1 cellular context compared by ENCODE assay signal in the genomic region with DNA sequence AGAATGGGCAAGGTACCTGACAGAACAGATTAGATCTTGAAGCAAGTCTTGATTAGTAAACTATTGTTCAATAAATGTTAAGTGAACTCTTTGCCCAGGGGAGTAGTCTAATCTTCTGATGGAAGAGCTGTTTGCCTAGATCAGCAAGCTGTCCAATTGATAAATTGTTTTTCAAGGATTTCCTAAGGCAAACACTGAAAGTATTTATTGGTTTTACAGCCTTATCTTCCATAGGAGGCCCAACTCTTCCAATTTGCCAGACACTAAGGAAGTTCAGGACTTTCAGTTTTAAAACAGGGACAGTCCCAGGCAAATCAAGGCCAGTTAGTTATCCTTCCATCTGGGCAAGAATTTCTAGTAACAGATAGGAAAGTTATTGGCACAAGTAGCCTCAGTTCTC.
TF ChIP-seq lines count a peak whose summit lies in the region.

No MANE protein-coding gene starts in this region.

TF ChIP-seq in K562, 482 proteins besides CTCF, POLR2A, EP300 and RAD21:
- TF ChIP-seq, protein P1, sequence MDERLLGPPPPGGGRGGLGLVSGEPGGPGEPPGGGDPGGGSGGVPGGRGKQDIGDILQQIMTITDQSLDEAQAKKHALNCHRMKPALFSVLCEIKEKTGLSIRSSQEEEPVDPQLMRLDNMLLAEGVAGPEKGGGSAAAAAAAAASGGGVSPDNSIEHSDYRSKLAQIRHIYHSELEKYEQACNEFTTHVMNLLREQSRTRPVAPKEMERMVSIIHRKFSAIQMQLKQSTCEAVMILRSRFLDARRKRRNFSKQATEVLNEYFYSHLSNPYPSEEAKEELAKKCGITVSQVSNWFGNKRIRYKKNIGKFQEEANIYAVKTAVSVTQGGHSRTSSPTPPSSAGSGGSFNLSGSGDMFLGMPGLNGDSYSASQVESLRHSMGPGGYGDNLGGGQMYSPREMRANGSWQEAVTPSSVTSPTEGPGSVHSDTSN (CRISPR knock-in tag; IDR thresholded peaks at IDR 0.05; ENCODE audit: low read depth) = no peak
- TF ChIP-seq, protein P1 (tag; conservative IDR thresholded peaks at IDR 0.05; ENCODE audit: low read depth) = peak; percentile 39
- TF ChIP-seq SMARCE1 (IDR thresholded peaks at IDR 0.05) (no peak), MEIS2 (IDR thresholded peaks at IDR 0.05; ENCODE audit: partially characterized antibody) (peak; percentile 42), ZNF12 (CRISPR knock-in tag; IDR thresholded peaks at IDR 0.05) (no peak), ZFPM2 (CRISPR knock-in tag; IDR thresholded peaks at IDR 0.05) (no peak), SPI1 (IDR thresholded peaks at IDR 0.05; ENCODE audit: borderline replicate concordance, low read depth, low read length) (no peak), ZNF668 (CRISPR knock-in tag; IDR thresholded peaks at IDR 0.05) (no peak)
- TF ChIP-seq, protein P2, sequence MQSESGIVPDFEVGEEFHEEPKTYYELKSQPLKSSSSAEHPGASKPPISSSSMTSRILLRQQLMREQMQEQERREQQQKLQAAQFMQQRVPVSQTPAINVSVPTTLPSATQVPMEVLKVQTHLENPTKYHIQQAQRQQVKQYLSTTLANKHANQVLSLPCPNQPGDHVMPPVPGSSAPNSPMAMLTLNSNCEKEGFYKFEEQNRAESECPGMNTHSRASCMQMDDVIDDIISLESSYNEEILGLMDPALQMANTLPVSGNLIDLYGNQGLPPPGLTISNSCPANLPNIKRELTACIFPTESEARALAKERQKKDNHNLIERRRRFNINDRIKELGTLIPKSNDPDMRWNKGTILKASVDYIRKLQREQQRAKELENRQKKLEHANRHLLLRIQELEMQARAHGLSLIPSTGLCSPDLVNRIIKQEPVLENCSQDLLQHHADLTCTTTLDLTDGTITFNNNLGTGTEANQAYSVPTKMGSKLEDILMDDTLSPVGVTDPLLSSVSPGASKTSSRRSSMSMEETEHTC (IDR thresholded peaks at IDR 0.05) = no peak
- TF ChIP-seq, protein P3, sequence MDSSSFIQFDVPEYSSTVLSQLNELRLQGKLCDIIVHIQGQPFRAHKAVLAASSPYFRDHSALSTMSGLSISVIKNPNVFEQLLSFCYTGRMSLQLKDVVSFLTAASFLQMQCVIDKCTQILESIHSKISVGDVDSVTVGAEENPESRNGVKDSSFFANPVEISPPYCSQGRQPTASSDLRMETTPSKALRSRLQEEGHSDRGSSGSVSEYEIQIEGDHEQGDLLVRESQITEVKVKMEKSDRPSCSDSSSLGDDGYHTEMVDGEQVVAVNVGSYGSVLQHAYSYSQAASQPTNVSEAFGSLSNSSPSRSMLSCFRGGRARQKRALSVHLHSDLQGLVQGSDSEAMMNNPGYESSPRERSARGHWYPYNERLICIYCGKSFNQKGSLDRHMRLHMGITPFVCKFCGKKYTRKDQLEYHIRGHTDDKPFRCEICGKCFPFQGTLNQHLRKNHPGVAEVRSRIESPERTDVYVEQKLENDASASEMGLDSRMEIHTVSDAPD (CRISPR knock-in tag; IDR thresholded peaks at IDR 0.05) = no peak
